In the genomic region with DNA sequence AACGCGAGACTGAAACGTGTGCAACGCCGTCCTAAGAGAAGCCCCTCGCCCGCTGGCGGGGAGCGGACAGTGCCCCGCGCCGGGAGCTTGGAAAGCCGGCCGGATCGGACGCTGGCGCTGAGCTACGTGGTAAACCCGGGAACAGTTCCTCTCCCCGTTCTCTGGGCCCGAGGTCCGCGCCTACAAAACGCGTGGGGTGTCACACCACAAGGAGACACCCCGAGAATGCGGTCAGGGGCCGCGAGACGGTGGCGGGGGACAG, we compare ENCODE assay signal across 8 cellular contexts. TPM values are rescaled to one million over a fixed set of nuclear protein-coding genes. Genes with fewer than 3 reads are reported as not detected.
A peak's percentile ranks its signal among the peaks of the same experiment; 100 is the strongest.
DNase-seq lines count a peak whose midpoint lies in the region; ATAC-seq and TF ChIP-seq lines count a peak whose summit lies in the region.

No MANE protein-coding gene starts in this region.

- TF ChIP-seq POLR2A in transverse colon (IDR thresholded peaks at IDR 0.05) = no peak

- DNase-seq in CD14-positive monocyte (ENCODE audit: low spot score) (peak; percentile 51), left lung (no peak), transverse colon (no peak), SW480 (ENCODE audit: low spot score) (no peak)

- H3K4me3 Mint-ChIP-seq in CD14-positive monocyte = peak overlapping the region; percentile 85 to 94

- H3K4me1 ChIP-seq in left lung (peaks cover 31 to 57% of the 10 kb centered on the region in 2 donors), transverse colon (peaks cover 39 to 53% (median 51%) of the 10 kb centered on the region in 4 donors)

- ATAC-seq in HG02571 (IDR thresholded peaks at IDR 0.05; ENCODE audit: unreplicated experiment) (peak; percentile 13), left lung (no peak), HG02973 (IDR thresholded peaks at IDR 0.05; ENCODE audit: unreplicated experiment) (no peak), HG02938 (IDR thresholded peaks at IDR 0.05; ENCODE audit: unreplicated experiment) (no peak)

- H3K36me3 ChIP-seq in left lung (no peaks in the 10 kb centered on the region), transverse colon (no peaks in the 10 kb centered on the region)

- no peak for TF ChIP-seq EP300 in transverse colon (IDR thresholded peaks at IDR 0.05; ENCODE audit: low read depth)

- 1% methylated on average over 31 of the region's 31 CpGs; no CpG with 5 or more reads in 1 of the 2 donors for WGBS in transverse colon (ENCODE audit: low coverage in 1 of 2), 2 donors

- peak overlapping the region; percentile 85 to 97 (median 93) for H3K27ac Mint-ChIP-seq in CD14-positive monocyte

- no peaks in the 10 kb centered on the region for H3K27me3 Mint-ChIP-seq in CD14-positive monocyte (ENCODE audit: low read depth in 3 of 3)

- no peaks in the 10 kb centered on the region for H3K27me3 ChIP-seq in left lung
- H3K27me3 ChIP-seq in transverse colon = no peaks in the 10 kb centered on the region

- intact Hi-C loops in CD14-positive monocyte (cut with micrococcal nuclease) = loop anchor here (5.0 to 10.0 kb wide), 3 partner anchors 77 to 117 kb away; a partner anchor contains a TSS
- intact Hi-C loops in left lung (cut with DNase I) = loop anchor here in 1 of 2 donors (5.0 kb wide), 1 partner anchor 77 kb away; no protein-coding TSS in a partner anchor
- intact Hi-C loops in transverse colon (cut with DNase I; ENCODE audit: low total_unique reads) = no loop called here

- H3K9me3 ChIP-seq in left lung = no peaks in the 10 kb centered on the region
- H3K9me3 ChIP-seq in transverse colon = no peaks in the 10 kb centered on the region

- in situ Hi-C loops in transverse colon (cut with MboI; ENCODE audit: low pct_ligation_motif_present in 1 of 4, low pct_unique_long_range_greater_than_20kb in 1 of 4, low sequenced_read_pairs in 3 of 4) = no loop called here

- H3K27ac ChIP-seq in angular gyrus (ENCODE audit: low read depth, low read length) (peak overlapping the region; percentile 94), left lung (peak overlapping the region; percentile 96 to 99), transverse colon (peak overlapping the region; percentile 96 to 99 (median 96))

- peaks cover 0 to 8% (median 1%) of the 10 kb centered on the region in 7 donors for H3K9me3 Mint-ChIP-seq in CD14-positive monocyte

- H3K4me3 ChIP-seq in left lung (peak overlapping the region; percentile 74 to 84), transverse colon (peak overlapping the region; percentile 66 to 87 (median 72))

- TF ChIP-seq CTCF in CD14-positive monocyte (IDR thresholded peaks at IDR 0.05) (no peak), left lung (IDR thresholded peaks at IDR 0.05) (no peak), transverse colon (IDR thresholded peaks at IDR 0.05) (no peak)

- H3K4me1 Mint-ChIP-seq in CD14-positive monocyte = peaks cover 50% of the 10 kb centered on the region

- H3K36me3 Mint-ChIP-seq in CD14-positive monocyte = peaks cover 5 to 6% of the 10 kb centered on the region in 2 donors

RNA-seq across cellular contexts. Expression of a gene that starts 0.8 kb away (rescaled TPM):
- polyA plus RNA-seq in CD14-positive monocyte = 1 to 10 TPM; 4.5 to 6.0 TPM
- total RNA-seq in left lung (10 to 100 TPM; 20.6 to 23.8 TPM), transverse colon (10 to 100 TPM; 18.3 to 97.3 (median 27.3) TPM)

RNA-seq across cellular contexts. Expression of a gene that starts 29.1 kb away (rescaled TPM):
- polyA plus RNA-seq in CD14-positive monocyte = 10 to 100 TPM; 14.4 to 26.1 TPM
- 10 to 100 TPM; 22.3 to 27.6 TPM for total RNA-seq in left lung
- total RNA-seq in transverse colon = 10 to 100 TPM in 1 of 4 donors, 1 to 10 TPM in 3; 2.5 to 11.6 (median 3.5) TPM

RNA-seq across cellular contexts. Expression of a gene that starts 60.0 kb away (rescaled TPM):
- polyA plus RNA-seq in CD14-positive monocyte = not detected
- total RNA-seq in left lung = 1 to 10 TPM in 1 of 2 donors, under 1 TPM in 1; 0.71 to 1.5 TPM
- not detected for total RNA-seq in transverse colon
